Comparison of ENCODE assay signal across 8 cellular contexts in genomic region chr6:32967151-32968091, GRCh38. TPM values are rescaled to one million over a fixed set of nuclear protein-coding genes. Genes with fewer than 3 reads are reported as not detected.
DNase-seq lines count a peak whose midpoint lies in the region; ATAC-seq and TF ChIP-seq lines count a peak whose summit lies in the region.

No MANE protein-coding gene starts in this region.

- no peaks in the 10 kb centered on the region for H3K9me3 Mint-ChIP-seq in activated naive CD4-positive, alpha-beta T cell treated with anti-CD3 and anti-CD28 coated beads, Interleukin-2, amount 10 ng/mL, durations not matched to agents 7 days and 5 days

- no peaks in the 10 kb centered on the region for H3K27me3 ChIP-seq in right cardiac atrium (ENCODE audit: control insufficient read depth, insufficient read depth)
- no peaks in the 10 kb centered on the region for H3K27me3 ChIP-seq in rectal smooth muscle tissue (ENCODE audit: control insufficient read depth, insufficient read depth, low read length)

- H3K4me1 Mint-ChIP-seq in activated naive CD4-positive, alpha-beta T cell treated with anti-CD3 and anti-CD28 coated beads, Interleukin-2, amount 10 ng/mL, durations not matched to agents 7 days and 5 days, result peaks cover 30% of the 10 kb centered on the region

- H3K9ac ChIP-seq in rectal smooth muscle tissue (ENCODE audit: low read length), result peak overlapping the region; percentile 95

- peaks cover 26% of the 10 kb centered on the region for H3K36me3 Mint-ChIP-seq in activated naive CD4-positive, alpha-beta T cell treated with anti-CD3 and anti-CD28 coated beads, Interleukin-2, amount 10 ng/mL, durations not matched to agents 7 days and 5 days

- H3K36me3 ChIP-seq in rectal smooth muscle tissue (ENCODE audit: control insufficient read depth, insufficient read depth, low read length), result no peaks in the 10 kb centered on the region

- DNase-seq in AG10803 (ENCODE audit: low read depth) (peak; percentile 44), NCI-H345 (lab: John Stamatoyannopoulos, UW) (peak; percentile 56), right cardiac atrium (no peak), amniotic stem cell (lab: John Stamatoyannopoulos, UW) (no peak)
- DNase-seq in activated naive CD4-positive, alpha-beta T cell treated with anti-CD3 and anti-CD28 coated beads, Interleukin-2, amount 10 ng/mL, durations not matched to agents 7 days and 5 days, result peak; percentile 45

- no peaks in the 10 kb centered on the region for H3K9me3 ChIP-seq in right cardiac atrium (ENCODE audit: control insufficient read depth, low read length)

- CTCF ChIA-PET in activated naive CD4-positive, alpha-beta T cell treated with anti-CD3 and anti-CD28 coated beads, Interleukin-2, amount 10 ng/mL, durations not matched to agents 7 days and 5 days (lab: Charles Lee), result interaction anchor here (0.6 to 13.4 kb wide), 15 partner anchors 8 to 1132 kb away, joined by 3 to 240 read pairs (median 4); partner anchors contain the start of genes HLA-DMA, HLA-DMB and TAP2

- ATAC-seq in right cardiac atrium (no peak), GM19351 (IDR thresholded peaks at IDR 0.05; ENCODE audit: unreplicated experiment) (no peak)

- TF ChIP-seq CTCF in AG10803 (conservative IDR thresholded peaks at IDR 0.05; ENCODE audit: low read length) (peak; percentile 63), GM12872 (IDR thresholded peaks at IDR 0.05; ENCODE audit: insufficient read depth, low read depth, low read length) (peak; percentile 70)

- H3K27ac Mint-ChIP-seq in activated naive CD4-positive, alpha-beta T cell treated with anti-CD3 and anti-CD28 coated beads, Interleukin-2, amount 10 ng/mL, durations not matched to agents 7 days and 5 days, result peak overlapping the region; percentile 97

- H3K4me1 ChIP-seq in right cardiac atrium (ENCODE audit: control insufficient read depth, insufficient read depth, low read length) (no peaks in the 10 kb centered on the region), rectal smooth muscle tissue (ENCODE audit: control insufficient read depth, insufficient read depth, low read length) (peaks cover 6% of the 10 kb centered on the region)

- H3K4me3 Mint-ChIP-seq in activated naive CD4-positive, alpha-beta T cell treated with anti-CD3 and anti-CD28 coated beads, Interleukin-2, amount 10 ng/mL, durations not matched to agents 7 days and 5 days, result peak overlapping the region; percentile 85

- H3K27ac ChIP-seq in right cardiac atrium (ENCODE audit: low read length) (peak overlapping the region; percentile 100), rectal smooth muscle tissue (ENCODE audit: low read depth, low read length) (peak overlapping the region; percentile 100)

- 3% methylated on average over 16 of the region's 16 CpGs for WGBS in right cardiac atrium

- peaks cover 9% of the 10 kb centered on the region for H3K27me3 Mint-ChIP-seq in activated naive CD4-positive, alpha-beta T cell treated with anti-CD3 and anti-CD28 coated beads, Interleukin-2, amount 10 ng/mL, durations not matched to agents 7 days and 5 days

- intact Hi-C loops in right cardiac atrium (cut with DNase I), result no loop called here

- peak overlapping the region; percentile 97 for H3K4me3 ChIP-seq in AG10803 (ENCODE audit: low read length)
- peak overlapping the region; percentile 86 for H3K4me3 ChIP-seq in right cardiac atrium (ENCODE audit: low read length)
- H3K4me3 ChIP-seq in rectal smooth muscle tissue (ENCODE audit: low read length), result peak overlapping the region; percentile 99

RNA-seq across cellular contexts. Expression of gene BRD2, which starts 1.0 kb away (rescaled TPM):
- total RNA-seq in right cardiac atrium, result 100 to 1,000 TPM in 1 of 4 donors, 10 to 100 TPM in 3; 82.6 to 100 (median 86.9) TPM
- polyA plus RNA-seq in right cardiac atrium, result 73.1 TPM

RNA-seq across cellular contexts. Expression of gene HLA-DMA, which starts 14.5 kb away (rescaled TPM):
- 10 to 100 TPM; 16.2 to 26.6 (median 17.3) TPM for total RNA-seq in right cardiac atrium
- 20.9 TPM for polyA plus RNA-seq in right cardiac atrium

RNA-seq across cellular contexts. Expression of gene HLA-DMB, which starts 26.6 kb away (rescaled TPM):
- total RNA-seq in right cardiac atrium, result 10 to 100 TPM in 3 of 4 donors, 1 to 10 TPM in 1; 8.5 to 15.7 (median 12.4) TPM
- polyA plus RNA-seq in right cardiac atrium, result 6.0 TPM

RNA-seq across cellular contexts. Expression of gene HLA-DOA, which starts 42.0 kb away (rescaled TPM):
- 1 to 10 TPM; 1.3 to 2.3 (median 1.8) TPM for total RNA-seq in right cardiac atrium
- polyA plus RNA-seq in right cardiac atrium, result 1.2 TPM

Comparison
In these comparisons a context has a peak if more than half of its experiments do, and no peak if none do; other contexts are left out.
1. DNase-seq: peak in AG10803 (single experiment), NCI-H345 (single experiment) and activated naive CD4-positive, alpha-beta T cell treated with anti-CD3 and anti-CD28 coated beads, Interleukin-2, amount 10 ng/mL, durations not matched to agents 7 days and 5 days (single experiment); none in right cardiac atrium (0 of 3) and amniotic stem cell (single experiment).
2. Peak in every context shown above with its lines, with median percentiles within 50 percentile points of each other: H3K4me3 ChIP-seq.